8 cellular contexts compared by ENCODE assay signal in genomic region chr19:8610041-8610927, GRCh38. TPM values are rescaled to one million over a fixed set of nuclear protein-coding genes. Genes with fewer than 3 reads are reported as not detected.
DNase-seq lines count a peak whose midpoint lies in the region; ATAC-seq, FAIRE-seq and TF ChIP-seq lines count a peak whose summit lies in the region.

ADAMTS10 (minus strand) TSS chr19:8610715; CDS start chr19:8605710, 5,005 bp downstream.

- TF ChIP-seq CTCF in A549 (IDR thresholded peaks at IDR 0.05) = no peak
- TF ChIP-seq CTCF in gastroesophageal sphincter (IDR thresholded peaks at IDR 0.05) = no peak
- TF ChIP-seq CTCF in osteocyte (IDR thresholded peaks at IDR 0.05) = no peak

- H3K4me1 Mint-ChIP-seq in osteocyte (ENCODE audit: unreplicated experiment) = peaks cover 43% of the 10 kb centered on the region

- in situ Hi-C loops in KBM-7 (cut with MboI; ENCODE audit: low pct_unique_long_range_greater_than_20kb, low sequenced_read_pairs) = no loop called here

- FAIRE-seq in A549 (lab: Jason Lieb, UNC) = no peak

- H3K4me3 Mint-ChIP-seq in osteocyte (ENCODE audit: unreplicated experiment) = peak within 1 kb of the TSS; percentile 98

- TF ChIP-seq POLR2A in A549 (IDR thresholded peaks at IDR 0.05; ENCODE audit: low read length) (no peak), gastroesophageal sphincter (IDR thresholded peaks at IDR 0.05) (no peak)

- WGBS in A549 (ENCODE audit: missing lambda C conversion rate) = 1% methylated on average over 14 of the region's 74 CpGs
- WGBS in gastroesophageal sphincter (ENCODE audit: low coverage in 1 of 2), 2 donors = 0% methylated on average over 1 of the region's 74 CpGs

- H3K27me3 ChIP-seq in gastroesophageal sphincter = no peaks in the 10 kb centered on the region

- ATAC-seq in A549 = 0 out of 6 replicates have a peak, but pooled peaks of 1 of the 2 experiments have one; percentile 14
- ATAC-seq in gastroesophageal sphincter = peak; percentile 32
- ATAC-seq in HG03139 (IDR thresholded peaks at IDR 0.05; ENCODE audit: unreplicated experiment) = no peak

- peaks cover 0 to 6% of the 10 kb centered on the region in 2 donors for H3K36me3 ChIP-seq in gastroesophageal sphincter

- H3K4me1 ChIP-seq in A549 (peaks cover 50% of the 10 kb centered on the region), gastroesophageal sphincter (peaks cover 0 to 51% (median 13%) of the 10 kb centered on the region in 3 donors)

- CTCF ChIA-PET in A549 (lab: Yijun Ruan, JAX) = no interaction called here

- H3K36me3 Mint-ChIP-seq in osteocyte (ENCODE audit: unreplicated experiment) = peaks cover 6% of the 10 kb centered on the region

- H3K4me2 ChIP-seq in A549 = peak within 1 kb of the TSS; percentile 76

- H3K4me3 ChIP-seq in A549 = peak within 1 kb of the TSS; percentile 58
- peak within 1 kb of the TSS; percentile 32 to 69 for H3K4me3 ChIP-seq in gastroesophageal sphincter

- no peak for TF ChIP-seq RAD21 in A549 (conservative IDR thresholded peaks at IDR 0.05 in 1 of 2, IDR thresholded peaks at IDR 0.05 in 1 of 2)

- POLR2A ChIA-PET in A549 (lab: Yijun Ruan, JAX) = no interaction called here

- DNase-seq in A549 (ENCODE audit: low read depth in 1 of 2, low spot score in 1 of 2) = no peak
- peak; percentile 41 for DNase-seq in KBM-7
- DNase-seq in activated effector memory CD4-positive, alpha-beta T cell treated with Interleukin-2 at 50 U/mL for 16 hours = peak; percentile 29
- no peak for DNase-seq in osteocyte (ENCODE audit: extremely low spot score, unreplicated experiment)
- no peak for DNase-seq in NCI-H187 (lab: John Stamatoyannopoulos, UW)
- no peak for DNase-seq in NCI-H1048 (lab: John Stamatoyannopoulos, UW)

- H3K9me3 ChIP-seq in A549 = peaks cover 5% of the 10 kb centered on the region
- H3K9me3 ChIP-seq in gastroesophageal sphincter = peaks cover 0 to 4% (median 0%) of the 10 kb centered on the region in 3 donors

- H3K9me3 Mint-ChIP-seq in osteocyte (ENCODE audit: unreplicated experiment) = no peaks in the 10 kb centered on the region

- peak within 1 kb of the TSS; percentile 90 for H3K27ac Mint-ChIP-seq in osteocyte (ENCODE audit: unreplicated experiment)

- H3K27ac ChIP-seq in A549 (peak within 1 kb of the TSS; percentile 98 to 99), gastroesophageal sphincter (peak within 1 kb of the TSS in 3 of 4 donors; percentile 75 to 85 (median 81))

- H3K27me3 Mint-ChIP-seq in osteocyte (ENCODE audit: unreplicated experiment) = no peaks in the 10 kb centered on the region

- TF ChIP-seq EP300 in A549 (IDR thresholded peaks at IDR 0.05) = no peak
- no peak for TF ChIP-seq EP300 in gastroesophageal sphincter (IDR thresholded peaks at IDR 0.05)

TF ChIP-seq in A549, 52 proteins besides CTCF, POLR2A, EP300 and RAD21:
- TF ChIP-seq TFCP2L1 (CRISPR knock-in tag; IDR thresholded peaks at IDR 0.05) = peak; percentile 32; the same call in 1 of the 2 replicates
- TF ChIP-seq MAX (IDR thresholded peaks at IDR 0.05) = peak; percentile 45; the same call in 1 of the 2 replicates
- no peak for TF ChIP-seq HDAC2 (IDR thresholded peaks at IDR 0.05)
- TF ChIP-seq ZSCAN20 (CRISPR knock-in tag; IDR thresholded peaks at IDR 0.05) = no peak
- no peak for TF ChIP-seq GATA3 (IDR thresholded peaks at IDR 0.05; ENCODE audit: borderline replicate concordance)
- no peak for TF ChIP-seq ZFP36 (IDR thresholded peaks at IDR 0.05; ENCODE audit: borderline replicate concordance, partially characterized antibody)
- TF ChIP-seq BHLHE40 (IDR thresholded peaks at IDR 0.05; ENCODE audit: low read depth, low read length) = no peak
TF ChIP-seq in A549: peak in this region for 2.

RNA-seq across cellular contexts. Expression of gene ADAMTS10, which starts in this region (rescaled TPM):
- 26.7 and 33.2 TPM in 2 replicates for polyA plus RNA-seq in A549 (2011; rRNA removed)
- polyA plus RNA-seq in A549 (2012; cell fraction: cytosol; rRNA removed) = 23.0 and 34.1 TPM in 2 replicates
- 263 and 313 TPM in 2 replicates for polyA plus RNA-seq in A549 (2012; cell fraction: nucleus; rRNA removed)
- polyA plus RNA-seq in A549 (2017; fragmentation: RNase III; extraction: RNeasy Plus Mini Kit Qiagen cat#74134 plus additional on column Dnase treatment) = 39.0 to 73.0 TPM (median 49.3 TPM) in 3 replicates
- polyA minus RNA-seq in A549 (2011; rRNA and poly(A)+ RNA removed) = 28.3 and 29.4 TPM in 2 replicates
- 10 to 100 TPM; 15.7 to 45.3 (median 22.8) TPM for total RNA-seq in gastroesophageal sphincter
- total RNA-seq in osteocyte = 86.5 and 96.2 TPM in 2 replicates

Comparison
In these comparisons a context has a peak if more than half of its experiments do, and no peak if none do; other contexts are left out.
1. DNase-seq: peak in KBM-7 (single experiment) and activated effector memory CD4-positive, alpha-beta T cell treated with Interleukin-2 at 50 U/mL for 16 hours (single experiment); none in A549 (0 of 2), osteocyte (single experiment), NCI-H187 (0 of 2) and NCI-H1048 (single experiment).